13 cellular contexts compared by ENCODE assay signal in the genomic region with DNA sequence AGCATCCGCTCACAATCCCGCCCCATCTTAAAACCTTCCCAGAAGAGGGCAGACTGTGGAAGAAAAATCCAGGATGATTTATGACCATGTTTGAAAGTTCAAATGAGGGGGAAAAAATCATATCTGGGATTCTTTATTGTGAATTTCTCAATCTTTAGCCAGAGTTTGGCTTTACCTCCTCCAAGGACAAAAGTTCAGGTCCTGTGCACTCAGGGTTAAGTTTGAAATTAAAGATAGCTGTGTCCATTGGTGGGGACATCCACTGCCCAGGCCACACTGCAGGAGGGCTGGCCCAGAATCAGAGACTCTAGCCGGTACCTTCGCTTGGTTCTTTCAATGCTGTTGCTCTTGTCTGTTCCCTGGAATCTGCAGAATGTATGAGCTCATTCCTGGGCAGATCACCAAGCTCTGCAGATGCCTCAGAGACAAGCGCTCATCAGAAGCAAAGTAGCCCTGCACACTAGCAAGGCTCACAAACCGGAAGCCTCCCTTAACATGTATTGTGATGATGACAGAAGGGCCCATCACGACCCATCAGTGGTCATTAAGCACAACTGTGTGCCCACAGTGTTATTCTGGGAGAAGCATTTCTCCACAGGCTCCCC.
DNase-seq lines count a peak whose midpoint lies in the region; ATAC-seq and TF ChIP-seq lines count a peak whose summit lies in the region.
"Had no signal": no experiment of that assay in that cellular context is flagged by ENCODE, and none has a peak within 500 bp of the region (broad histone marks: within the 10 kb centered on the region; RNA-seq: fewer than 3 reads in every experiment).

No MANE protein-coding gene starts in this region.

- H3K4me1 ChIP-seq in SK-N-SH (ENCODE audit: control insufficient read depth in 1 of 2, insufficient read depth in 2 of 2, low read depth in 1 of 2, low read length in 1 of 2) (no peaks in the 10 kb centered on the region), lung (ENCODE audit: control insufficient read depth in 2 of 2, insufficient read depth in 2 of 2, low read length in 2 of 2) (peaks cover 0 to 2% of the 10 kb centered on the region in 2 donors), upper lobe of right lung (no peaks in the 10 kb centered on the region)
- H3K4me1 ChIP-seq: A549 had no signal

- H3K27me3 ChIP-seq in SK-N-SH (ENCODE audit: insufficient read depth), result no peaks in the 10 kb centered on the region
- H3K27me3 ChIP-seq in dorsolateral prefrontal cortex, result peaks cover 0 to 19% (median 0%) of the 10 kb centered on the region in 45 donors
- H3K27me3 ChIP-seq in lung (ENCODE audit: control insufficient read depth, insufficient read depth), result no peaks in the 10 kb centered on the region
- no peaks in the 10 kb centered on the region for H3K27me3 ChIP-seq in upper lobe of right lung

- H3K4me3 ChIP-seq in SK-N-SH (ENCODE audit: low read depth in 2 of 2, low read length in 1 of 2), result no peak overlapping the region
- no peak overlapping the region for H3K4me3 ChIP-seq in dorsolateral prefrontal cortex
- no peak overlapping the region for H3K4me3 ChIP-seq in lung
- H3K4me3 ChIP-seq in upper lobe of right lung, result no peak overlapping the region
- H3K4me3 ChIP-seq: A549 had no signal

- no peaks in the 10 kb centered on the region for H3K36me3 ChIP-seq in SK-N-SH (replicated peaks in 1 of 2; ENCODE audit: control insufficient read depth in 1 of 2, insufficient read depth in 2 of 2, low read length in 1 of 2)
- no peaks in the 10 kb centered on the region for H3K36me3 ChIP-seq in lung (ENCODE audit: control insufficient read depth in 2 of 2, insufficient read depth in 2 of 2, low read length in 2 of 2)
- H3K36me3 ChIP-seq in upper lobe of right lung, result no peaks in the 10 kb centered on the region
- H3K36me3 ChIP-seq: WERI-Rb-1 had no signal

- H3K79me2 ChIP-seq in SK-N-SH (ENCODE audit: insufficient read depth), result no peaks in the 10 kb centered on the region

- no peaks in the 10 kb centered on the region for H3K9me3 ChIP-seq in SK-N-SH
- H3K9me3 ChIP-seq in lung (ENCODE audit: control insufficient read depth in 2 of 2, insufficient read depth in 1 of 2, low read length in 1 of 2), result peaks cover 0 to 3% of the 10 kb centered on the region in 2 donors
- no peaks in the 10 kb centered on the region for H3K9me3 ChIP-seq in upper lobe of right lung
- H3K9me3 ChIP-seq: A549 had no signal

- H3K9me2 ChIP-seq in SK-N-SH, result no peaks in the 10 kb centered on the region

- intact Hi-C loops in dorsolateral prefrontal cortex (cut with DNase I) (no loop called here), upper lobe of right lung (cut with DNase I) (no loop called here)

- 43% methylated on average over 7 of the region's 7 CpGs for WGBS in SK-N-SH (ENCODE audit: low lambda C conversion rate)
- WGBS in lung, 2 donors, result 73 to 79% methylated on average over 7 of the region's 7 CpGs

- no peaks in the 10 kb centered on the region for H4K20me1 ChIP-seq in SK-N-SH (ENCODE audit: insufficient read depth)

- DNase-seq in SK-N-SH (no peak), dorsolateral prefrontal cortex (peak in 9 of 10 donors; percentile 46 to 71 (median 62)), lung (ENCODE audit: low spot score) (peak; percentile 29), upper lobe of right lung (no peak), NCI-H2227 (lab: John Stamatoyannopoulos, UW; ENCODE audit: unreplicated experiment) (no peak)
- DNase-seq in activated CD4-positive, alpha-beta T cell treated with anti-CD3 and anti-CD28 coated beads for 48 hours, result no peak
- DNase-seq: naive thymus-derived CD4-positive, alpha-beta T cell; NCI-H2107; SHP77 treated with DMSO at 0.1 percent for 48 hours; WERI-Rb-1 had no signal

- no peak overlapping the region for H3K4me2 ChIP-seq in SK-N-SH
- H3K4me2 ChIP-seq: A549 had no signal

- CTCF ChIA-PET in SK-N-SH (lab: Yijun Ruan, JAX), result no interaction called here

- no peak for TF ChIP-seq RAD21 in SK-N-SH (IDR thresholded peaks at IDR 0.05; ENCODE audit: low read length)

- H3K9ac ChIP-seq in SK-N-SH, result no peak overlapping the region

- no peak for TF ChIP-seq EP300 in SK-N-SH (IDR thresholded peaks at IDR 0.05; ENCODE audit: borderline replicate concordance in 1 of 2, low read depth in 1 of 2, low read length in 1 of 2)

- TF ChIP-seq CTCF in SK-N-SH (IDR thresholded peaks at IDR 0.05) (no peak), dorsolateral prefrontal cortex (IDR thresholded peaks at IDR 0.05 in 54 of 56, conservative IDR thresholded peaks at IDR 0.05 in 2 of 56; ENCODE audit: low read depth in 1 of 56, partially characterized antibody in 56 of 56) (no peak), lung (IDR thresholded peaks at IDR 0.05; ENCODE audit: control extremely low read depth, extremely low read depth) (no peak), upper lobe of right lung (IDR thresholded peaks at IDR 0.05) (no peak)

- H2AFZ ChIP-seq in SK-N-SH (ENCODE audit: low read depth), result no peak overlapping the region

- ATAC-seq in SK-N-SH treated with all-trans-retinoic acid at 6 μM for 48 hours (no peak), lung (ENCODE audit: insufficient read depth, low FRiP score) (no peak), upper lobe of right lung (peak; percentile 58), GM21619 (IDR thresholded peaks at IDR 0.05; ENCODE audit: unreplicated experiment) (no peak)
- ATAC-seq: naive thymus-derived CD4-positive, alpha-beta T cell had no signal

- POLR2A ChIA-PET in SK-N-SH (lab: Yijun Ruan, JAX), result no interaction called here

- H3F3A ChIP-seq in SK-N-SH (replicated peaks; ENCODE audit: insufficient read depth), result no peaks in the 10 kb centered on the region

- H3K27ac ChIP-seq in SK-N-SH (ENCODE audit: low read depth in 2 of 2, low read length in 1 of 2) (no peak overlapping the region), dorsolateral prefrontal cortex (peak overlapping the region in 13 of 59 donors; percentile 0 to 56 (median 34)), lung (ENCODE audit: low read depth in 1 of 2, low read length in 1 of 2) (no peak overlapping the region), upper lobe of right lung (no peak overlapping the region)
- H3K27ac ChIP-seq: A549, WERI-Rb-1 had no signal

TF ChIP-seq in SK-N-SH treated with all-trans-retinoic acid at 6 μM for 48 hours, 23 proteins besides CTCF, POLR2A, EP300 and RAD21:
- no peak for TF ChIP-seq ARNTL (CRISPR knock-in tag; IDR thresholded peaks at IDR 0.05; ENCODE audit: borderline replicate concordance, low read depth)
- no peak for TF ChIP-seq CSDC2 (CRISPR knock-in tag; IDR thresholded peaks at IDR 0.05)
- TF ChIP-seq SNAI2 (CRISPR knock-in tag; IDR thresholded peaks at IDR 0.05), result no peak
- TF ChIP-seq ZC3H10 (CRISPR knock-in tag; IDR thresholded peaks at IDR 0.05), result no peak
- 0 out of 2 replicates have a peak, but pooled peaks have one; percentile 30 for TF ChIP-seq ISL1 (CRISPR knock-in tag; IDR thresholded peaks at IDR 0.05)

TF ChIP-seq in SK-N-SH, 30 proteins besides CTCF, POLR2A, EP300 and RAD21 (continues in another document):
- TF ChIP-seq POLR2AphosphoS5 (IDR thresholded peaks at IDR 0.05; ENCODE audit: low read depth, low read length) (no peak), REST (IDR thresholded peaks at IDR 0.05; ENCODE audit: low read depth, low read length) (no peak), MXI1 (IDR thresholded peaks at IDR 0.05; ENCODE audit: low read depth, low read length) (no peak), IRF3 (IDR thresholded peaks at IDR 0.05; ENCODE audit: low read depth, low read length) (no peak), MEF2A (IDR thresholded peaks at IDR 0.05; ENCODE audit: borderline replicate concordance, low read depth) (no peak), YY1 (IDR thresholded peaks at IDR 0.05; ENCODE audit: low read depth) (no peak)
- TF ChIP-seq, protein P1, sequence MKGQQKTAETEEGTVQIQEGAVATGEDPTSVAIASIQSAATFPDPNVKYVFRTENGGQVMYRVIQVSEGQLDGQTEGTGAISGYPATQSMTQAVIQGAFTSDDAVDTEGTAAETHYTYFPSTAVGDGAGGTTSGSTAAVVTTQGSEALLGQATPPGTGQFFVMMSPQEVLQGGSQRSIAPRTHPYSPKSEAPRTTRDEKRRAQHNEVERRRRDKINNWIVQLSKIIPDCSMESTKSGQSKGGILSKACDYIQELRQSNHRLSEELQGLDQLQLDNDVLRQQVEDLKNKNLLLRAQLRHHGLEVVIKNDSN (IDR thresholded peaks at IDR 0.05; ENCODE audit: borderline replicate concordance, low read depth), result no peak

Comparison
In these comparisons a context has a peak if more than half of its experiments do, and no peak if none do; other contexts are left out.
1. DNase-seq: peak in dorsolateral prefrontal cortex (9 of 10) and lung (single experiment); none in SK-N-SH (single experiment), upper lobe of right lung (single experiment), NCI-H2227 (single experiment) and activated CD4-positive, alpha-beta T cell treated with anti-CD3 and anti-CD28 coated beads for 48 hours (single experiment).